Comparison of ENCODE assay signal across 8 cellular contexts in the genomic region with DNA sequence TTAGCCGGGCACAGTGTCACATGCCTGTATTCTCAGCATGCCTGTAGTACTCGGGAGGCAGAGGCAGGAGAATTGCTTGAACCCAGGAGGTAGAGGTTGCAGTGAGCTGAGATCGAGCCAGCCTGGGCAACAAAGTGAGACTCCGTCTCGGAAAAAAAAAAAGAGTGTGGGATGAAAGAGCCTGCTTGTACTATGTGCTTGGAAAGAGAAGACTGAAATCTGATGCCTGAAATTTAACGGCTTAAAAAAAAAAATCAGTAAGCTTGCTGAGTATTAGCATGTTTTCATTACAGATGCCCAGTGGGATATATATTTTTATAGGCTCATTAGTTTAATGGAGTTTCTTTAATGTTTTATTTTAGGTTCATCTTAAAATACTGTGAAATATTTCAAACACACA. TPM values are rescaled to one million over a fixed set of nuclear protein-coding genes. Genes with fewer than 3 reads are reported as not detected.
DNase-seq lines count a peak whose midpoint lies in the region; ATAC-seq and TF ChIP-seq lines count a peak whose summit lies in the region.

No MANE protein-coding gene starts in this region.

- DNase-seq in right cardiac atrium, result peak in 1 of 3 donors; percentile 52
- no peak for DNase-seq in heart left ventricle
- DNase-seq in chondrocyte (ENCODE audit: low spot score), result no peak
- DNase-seq in nephron progenitor cell, result no peak
- DNase-seq in epidermal melanocyte (ENCODE audit: insufficient read length, low spot score), result no peak

- no peak for TF ChIP-seq CTCF in heart left ventricle (IDR thresholded peaks at IDR 0.05)
- TF ChIP-seq CTCF in chondrocyte (IDR thresholded peaks at IDR 0.05), result no peak
- TF ChIP-seq CTCF in nephron progenitor cell (IDR thresholded peaks at IDR 0.05), result no peak

- H3K4me1 ChIP-seq in right cardiac atrium (ENCODE audit: control insufficient read depth, insufficient read depth, low read length) (peaks cover 8% of the 10 kb centered on the region), heart left ventricle (peaks cover 8 to 85% (median 62%) of the 10 kb centered on the region in 12 donors)

- H3K36me3 ChIP-seq in heart left ventricle, result peaks cover 0 to 15% (median 0%) of the 10 kb centered on the region in 9 donors

- H3K9me3 Mint-ChIP-seq in chondrocyte (ENCODE audit: low read depth) (no peaks in the 10 kb centered on the region), nephron progenitor cell (no peaks in the 10 kb centered on the region)

- H3K36me3 Mint-ChIP-seq in chondrocyte (ENCODE audit: low read depth) (no peaks in the 10 kb centered on the region), nephron progenitor cell (ENCODE audit: low read depth) (peaks cover 14% of the 10 kb centered on the region)

- no peak for TF ChIP-seq POLR2A in heart left ventricle (IDR thresholded peaks at IDR 0.05)

- H3K4me3 ChIP-seq in right cardiac atrium (ENCODE audit: low read length) (no peak overlapping the region), heart left ventricle (no peak overlapping the region)

- H3K27ac Mint-ChIP-seq in chondrocyte (ENCODE audit: unreplicated experiment) (peak overlapping the region; percentile 88), nephron progenitor cell (peak overlapping the region; percentile 92)

- WGBS in right cardiac atrium, result 46% methylated on average over 6 of the region's 6 CpGs
- 39 to 51% (median 45%) methylated on average over 6 of the region's 6 CpGs for WGBS in heart left ventricle, 4 donors

- intact Hi-C loops in right cardiac atrium (cut with DNase I), result no loop called here
- intact Hi-C loops in heart left ventricle (cut with DNase I), result loop anchor here in 1 of 10 donors (10.0 kb wide), 1 partner anchor 46 kb away; no protein-coding TSS in a partner anchor

- H3K4me1 Mint-ChIP-seq in chondrocyte (ENCODE audit: low read depth) (peaks cover 71% of the 10 kb centered on the region), nephron progenitor cell (peaks cover 51% of the 10 kb centered on the region)

- H3K27ac ChIP-seq in right cardiac atrium (ENCODE audit: low read length) (peak overlapping the region; percentile 34), heart left ventricle (peak overlapping the region in 2 of 12 donors; percentile 24 to 27)

- no peaks in the 10 kb centered on the region for H3K9me3 ChIP-seq in right cardiac atrium (ENCODE audit: control insufficient read depth, low read length)
- H3K9me3 ChIP-seq in heart left ventricle, result no peaks in the 10 kb centered on the region

- ATAC-seq in right cardiac atrium, result no peak
- no peak for ATAC-seq in heart left ventricle
- ATAC-seq in HG02884 (IDR thresholded peaks at IDR 0.05; ENCODE audit: unreplicated experiment), result no peak
- no peak for ATAC-seq in HG03460 (IDR thresholded peaks at IDR 0.05; ENCODE audit: unreplicated experiment)
- ATAC-seq in HG03521 (IDR thresholded peaks at IDR 0.05; ENCODE audit: unreplicated experiment), result no peak

- H3K27me3 ChIP-seq in right cardiac atrium (ENCODE audit: control insufficient read depth, insufficient read depth) (no peaks in the 10 kb centered on the region), heart left ventricle (no peaks in the 10 kb centered on the region)

- H3K4me3 Mint-ChIP-seq in chondrocyte (ENCODE audit: unreplicated experiment) (peak overlapping the region; percentile 66), nephron progenitor cell (no peak overlapping the region)

- H3K27me3 Mint-ChIP-seq in chondrocyte (ENCODE audit: low read depth), result no peaks in the 10 kb centered on the region
- no peaks in the 10 kb centered on the region for H3K27me3 Mint-ChIP-seq in nephron progenitor cell (ENCODE audit: low read depth, poor library complexity)

RNA-seq across cellular contexts. Expression of a gene that starts 4.2 kb away (rescaled TPM):
- total RNA-seq in right cardiac atrium (10 to 100 TPM; 34.7 to 46.1 (median 39.4) TPM), heart left ventricle (10 to 100 TPM; 32.0 to 70.6 (median 49.1) TPM), chondrocyte (73.5 to 81.0 TPM (median 78.7 TPM) in 3 replicates)
- polyA plus RNA-seq in right cardiac atrium (23.3 TPM), heart left ventricle (10 to 100 TPM; 26.2 to 38.9 TPM)

RNA-seq across cellular contexts. Expression of a gene that starts 56.8 kb away (rescaled TPM):
- total RNA-seq in right cardiac atrium (not detected), heart left ventricle (not detected), chondrocyte (not detected in 3 replicates)
- polyA plus RNA-seq in right cardiac atrium (not detected), heart left ventricle (not detected)
